9 cellular contexts compared by ENCODE assay signal in the genomic region with DNA sequence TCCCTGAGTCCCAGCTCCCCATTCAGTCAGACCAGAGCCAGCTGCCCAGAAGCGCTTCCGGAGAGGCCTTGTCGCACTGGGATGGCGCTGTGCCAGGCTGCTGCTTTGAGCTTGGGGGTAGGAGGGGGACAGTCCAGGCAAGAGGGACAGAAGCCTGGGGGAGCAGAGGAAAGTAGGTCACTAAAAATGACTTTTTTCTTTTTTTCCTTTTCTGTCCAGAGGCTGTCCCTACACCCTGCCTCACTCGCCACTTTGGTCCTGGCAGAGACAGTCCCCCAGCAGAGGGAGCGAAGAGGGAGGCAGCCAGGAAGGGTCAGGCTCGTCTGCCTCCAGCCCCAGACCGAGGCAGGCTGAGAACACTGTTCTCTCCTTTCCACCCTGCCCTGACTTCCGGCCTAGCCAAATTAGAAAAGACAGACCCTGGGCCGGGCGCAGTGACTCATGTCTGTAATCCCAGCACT. TPM values are rescaled to one million over a fixed set of nuclear protein-coding genes. Genes with fewer than 3 reads are reported as not detected.
DNase-seq lines count a peak whose midpoint lies in the region; ATAC-seq, FAIRE-seq and TF ChIP-seq lines count a peak whose summit lies in the region.
"Had no signal": no experiment of that assay in that cellular context is flagged by ENCODE, and none has a peak within 500 bp of the region (broad histone marks: within the 10 kb centered on the region; RNA-seq: fewer than 3 reads in every experiment).

No MANE protein-coding gene starts in this region.

- no peaks in the 10 kb centered on the region for H3K36me3 ChIP-seq in GM23248 (ENCODE audit: low read depth)
- H3K36me3 ChIP-seq in astrocyte (ENCODE audit: insufficient read depth, low read length), result no peaks in the 10 kb centered on the region
- H3K36me3 ChIP-seq in gastrocnemius medialis, result peaks cover 0 to 5% of the 10 kb centered on the region in 2 donors

- peak; percentile 53 for DNase-seq in GM23248
- DNase-seq in astrocyte (ENCODE audit: low read depth), result no peak
- DNase-seq in hypothalamus (lab: John Stamatoyannopoulos, UW), result peak in 48 of 51 donors; percentile 20 to 89 (median 78)
- DNase-seq in gastrocnemius medialis, result peak in 1 of 2 donors; percentile 53
- DNase-seq in OCI-M2 (lab: John Stamatoyannopoulos, UW; ENCODE audit: unreplicated experiment), result no peak
- DNase-seq in GM12892 (ENCODE audit: insufficient read length), result no peak
- DNase-seq in HPDE6-E6E7 (ENCODE audit: extremely low spot score), result no peak

- H3K79me2 ChIP-seq in GM23248 (ENCODE audit: insufficient read depth) (no peaks in the 10 kb centered on the region), astrocyte (ENCODE audit: insufficient read depth, low read length) (no peaks in the 10 kb centered on the region)

- H3K27me3 ChIP-seq in GM23248 (replicated peaks; ENCODE audit: insufficient read depth) (no peaks in the 10 kb centered on the region), astrocyte (ENCODE audit: insufficient read depth, low read length) (no peaks in the 10 kb centered on the region), gastrocnemius medialis (no peaks in the 10 kb centered on the region)

- ATAC-seq in gastrocnemius medialis, result peak; percentile 32 to 37
- ATAC-seq in GM21381 (IDR thresholded peaks at IDR 0.05; ENCODE audit: unreplicated experiment), result no peak
- ATAC-seq: GM12878 had no signal

- peak overlapping the region; percentile 65 for H3K4me2 ChIP-seq in GM23248 (ENCODE audit: unreplicated experiment)
- H3K4me2 ChIP-seq in astrocyte (ENCODE audit: low read length), result peak overlapping the region; percentile 63

- H3K36me3 Mint-ChIP-seq in astrocyte (ENCODE audit: low read depth, unreplicated experiment), result peaks cover 3% of the 10 kb centered on the region

- no peak for FAIRE-seq in astrocyte (lab: Jason Lieb, UNC)
- no peak for FAIRE-seq in GM12892 (lab: Jason Lieb, UNC)
- FAIRE-seq: GM12878 had no signal

- H3K9me3 ChIP-seq in GM23248 (ENCODE audit: low read depth) (no peaks in the 10 kb centered on the region), astrocyte (ENCODE audit: insufficient read depth, low read depth, low read length) (peaks cover 4% of the 10 kb centered on the region), gastrocnemius medialis (no peaks in the 10 kb centered on the region)

- peaks cover 30% of the 10 kb centered on the region for H3F3A ChIP-seq in GM23248 (ENCODE audit: insufficient read depth)

- no peaks in the 10 kb centered on the region for H3K27me3 Mint-ChIP-seq in astrocyte (ENCODE audit: low read depth, unreplicated experiment)

- H2AFZ ChIP-seq in GM23248 (peak overlapping the region; percentile 76), astrocyte (ENCODE audit: low read depth, low read length) (no peak overlapping the region)

- TF ChIP-seq POLR2A in gastrocnemius medialis (IDR thresholded peaks at IDR 0.05) (no peak), GM12892 (IDR thresholded peaks at IDR 0.05; ENCODE audit: low read depth, low read length) (no peak)

- no peaks in the 10 kb centered on the region for H4K20me1 ChIP-seq in GM23248 (ENCODE audit: insufficient read depth)
- H4K20me1 ChIP-seq in astrocyte (ENCODE audit: insufficient read depth, low read length), result no peaks in the 10 kb centered on the region

- no peaks in the 10 kb centered on the region for H3K9me2 ChIP-seq in GM23248 (ENCODE audit: insufficient read depth)

- no peaks in the 10 kb centered on the region for H3K9me3 Mint-ChIP-seq in astrocyte (ENCODE audit: unreplicated experiment)

- H3K4me1 ChIP-seq in GM23248 (ENCODE audit: insufficient read depth) (peaks cover 67% of the 10 kb centered on the region), astrocyte (ENCODE audit: insufficient read depth, low read length) (peaks cover 61% of the 10 kb centered on the region), gastrocnemius medialis (peaks cover 46 to 53% of the 10 kb centered on the region in 2 donors)

- in situ Hi-C loops in GM23248 (cut with MboI), result no loop called here
- in situ Hi-C loops in gastrocnemius medialis (cut with MboI; ENCODE audit: low sequenced_read_pairs in 4 of 4), result no loop called here

- H3K27ac ChIP-seq in GM23248 (peak overlapping the region; percentile 88), astrocyte (ENCODE audit: low read depth, low read length) (peak overlapping the region; percentile 96), gastrocnemius medialis (peak overlapping the region; percentile 70 to 79 (median 72))

- H3K4me3 ChIP-seq in GM23248 (no peak overlapping the region), astrocyte (ENCODE audit: insufficient read depth, low read depth, low read length) (no peak overlapping the region), gastrocnemius medialis (no peak overlapping the region)
- H3K4me3 ChIP-seq: GM12878 had no signal

- H3K4me1 Mint-ChIP-seq in astrocyte (ENCODE audit: low read depth, unreplicated experiment), result peaks cover 75% of the 10 kb centered on the region

- intact Hi-C loops in gastrocnemius medialis (cut with DNase I; ENCODE audit: low total_unique reads), result no loop called here

- no peak for TF ChIP-seq CTCF in astrocyte (IDR thresholded peaks at IDR 0.05; ENCODE audit: insufficient read depth, low read depth, low read length)
- TF ChIP-seq CTCF in gastrocnemius medialis (IDR thresholded peaks at IDR 0.05 in 4 of 5, conservative IDR thresholded peaks at IDR 0.05 in 1 of 5), result peak in 2 of 5 experiments; percentile 16 to 21

- H3K9ac ChIP-seq in GM23248 (peak overlapping the region; percentile 73), astrocyte (ENCODE audit: low read length) (peak overlapping the region; percentile 81)

- H3K27ac Mint-ChIP-seq in astrocyte (ENCODE audit: unreplicated experiment), result peak overlapping the region; percentile 99

- 37 to 44% methylated on average over 11 of the region's 11 CpGs for WGBS in GM23248 (ENCODE audit: low coverage in 1 of 2, low lambda C conversion rate in 2 of 2, missing lambda C conversion rate in 2 of 2), 2 experiments

- no peak overlapping the region for H3K4me3 Mint-ChIP-seq in astrocyte (ENCODE audit: unreplicated experiment)

RNA-seq across cellular contexts. Expression of a gene that starts 15.8 kb away (rescaled TPM):
- total RNA-seq in GM23248 (2014; rRNA removed; shearing (Covaris generic)), result 108 and 114 TPM in 2 replicates
- 35.6 and 37.5 TPM in 2 replicates for polyA plus RNA-seq in GM23248 (2016; fragmentation: Nextera tagmentation; extraction: Ambion mirVana)
- total RNA-seq in astrocyte (103 and 117 TPM in 2 replicates), gastrocnemius medialis (100 to 1,000 TPM; 113 to 222 (median 138) TPM)
- polyA plus RNA-seq in GM12892 (2012; ENCODE audit: missing spikeins), result 25.0 TPM

Comparison
In these comparisons a context has a peak if more than half of its experiments do, and no peak if none do; other contexts are left out.
1. DNase-seq: peak in GM23248 (single experiment) and hypothalamus (48 of 51); none in astrocyte (single experiment), OCI-M2 (single experiment), GM12892 (single experiment) and HPDE6-E6E7 (single experiment).
2. Peak in every context shown above with its lines, with median percentiles within 50 percentile points of each other: H3K27ac ChIP-seq.